Comparison of ENCODE assay signal across 8 cellular contexts in genomic region chr19:3970313-3970807, GRCh38. TPM values are rescaled to one million over a fixed set of nuclear protein-coding genes. Genes with fewer than 3 reads are reported as not detected.
DNase-seq lines count a peak whose midpoint lies in the region; ATAC-seq and TF ChIP-seq lines count a peak whose summit lies in the region.

No MANE protein-coding gene starts in this region.

- DNase-seq in T-helper 17 cell (no peak), foreskin fibroblast (no peak), skeletal muscle cell (ENCODE audit: low read depth) (no peak), kidney tubule cell (ENCODE audit: low spot score) (no peak), NAMALWA (ENCODE audit: low spot score) (no peak), midbrain (lab: John Stamatoyannopoulos, UW) (no peak), mesenteric fat pad (ENCODE audit: low spot score) (no peak)

- H3K27me3 Mint-ChIP-seq in T-helper 17 cell: no peaks in the 10 kb centered on the region

- ATAC-seq in GM18909 (IDR thresholded peaks at IDR 0.05; ENCODE audit: poor library complexity, unreplicated experiment) (peak; percentile 0), T-helper 17 cell (peak; percentile 11)

- no peak for TF ChIP-seq CTCF in foreskin fibroblast (IDR thresholded peaks at IDR 0.05; ENCODE audit: low read depth, low read length)

- peak overlapping the region; percentile 94 for H3K4me3 Mint-ChIP-seq in T-helper 17 cell

- peaks cover 19% of the 10 kb centered on the region for H3K4me1 Mint-ChIP-seq in T-helper 17 cell

- H3K36me3 Mint-ChIP-seq in T-helper 17 cell (ENCODE audit: low read depth): peaks cover 4% of the 10 kb centered on the region

- peak overlapping the region; percentile 75 to 77 for H3K4me3 ChIP-seq in foreskin fibroblast (ENCODE audit: low read depth in 1 of 2, low read length in 2 of 2)
- H3K4me3 ChIP-seq in skeletal muscle cell (ENCODE audit: low read depth, low read length): peak overlapping the region; percentile 89

- H3K9me3 ChIP-seq in T-helper 17 cell (ENCODE audit: control insufficient read depth, low read length, poor library complexity, severe bottlenecking): no peaks in the 10 kb centered on the region

- H3K27ac Mint-ChIP-seq in T-helper 17 cell: peak overlapping the region; percentile 96

RNA-seq across cellular contexts. Expression of gene DAPK3, which starts 0.5 kb away (rescaled TPM):
- total RNA-seq in T-helper 17 cell (10 to 100 TPM; 28.7 to 31.3 TPM), mesenteric fat pad (56.5 TPM)

RNA-seq across cellular contexts. Expression of gene EEF2, which starts 14.9 kb away (rescaled TPM):
- total RNA-seq in T-helper 17 cell (1,000 to 10,000 TPM; 2,788 to 2,859 TPM), mesenteric fat pad (2,131 TPM)

RNA-seq across cellular contexts. Expression of gene PIAS4, which starts 37.2 kb away (rescaled TPM):
- 10 to 100 TPM; 20.8 to 22.7 TPM for total RNA-seq in T-helper 17 cell
- 17.9 TPM for total RNA-seq in mesenteric fat pad

RNA-seq across cellular contexts. Expression of gene NMRK2, which starts 37.5 kb away (rescaled TPM):
- total RNA-seq in T-helper 17 cell (not detected), mesenteric fat pad (not detected)
